ENCODE assay signal across 17 cellular contexts in the genomic region with DNA sequence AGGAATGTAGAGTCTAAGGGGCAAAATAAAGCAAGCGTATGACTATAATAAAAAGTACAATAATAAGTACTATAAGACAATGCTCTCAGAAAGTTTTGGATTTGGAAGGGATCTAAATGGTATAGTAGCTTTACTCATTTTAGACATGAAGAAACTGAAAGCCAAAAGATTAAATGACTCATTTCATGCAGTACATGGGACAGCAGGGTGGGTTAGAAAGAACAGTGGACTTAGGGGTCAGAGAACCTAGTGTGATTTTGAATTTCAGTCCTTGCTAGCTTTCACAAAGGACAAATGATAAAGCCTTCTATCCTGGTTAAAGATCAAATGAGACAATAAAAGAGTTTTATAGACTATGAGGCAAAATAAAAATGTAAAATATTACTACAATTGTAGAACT. TPM values are rescaled to one million over a fixed set of nuclear protein-coding genes. Genes with fewer than 3 reads are reported as not detected.
A peak's percentile ranks its signal among the peaks of the same experiment; 100 is the strongest.
DNase-seq lines count a peak whose midpoint lies in the region; ATAC-seq and TF ChIP-seq lines count a peak whose summit lies in the region.
"Had no signal": no experiment of that assay in that cellular context is flagged by ENCODE, and none has a peak within 500 bp of the region (broad histone marks: within the 10 kb centered on the region; RNA-seq: fewer than 3 reads in every experiment).

No MANE protein-coding gene starts in this region.

- peak; percentile 86 for ATAC-seq in GM18870 (IDR thresholded peaks at IDR 0.05; ENCODE audit: unreplicated experiment)
- peak; percentile 83 for ATAC-seq in GM21619 (IDR thresholded peaks at IDR 0.05; ENCODE audit: unreplicated experiment)
- ATAC-seq in HG03095 (IDR thresholded peaks at IDR 0.05; ENCODE audit: unreplicated experiment), result peak; percentile 53

- peak; percentile 23 for DNase-seq in GM10248 (ENCODE audit: extremely low spot score)
- DNase-seq in DMS79 (lab: John Stamatoyannopoulos, UW), result no peak
- DNase-seq in occipital lobe (lab: John Stamatoyannopoulos, UW), result no peak
- no peak for DNase-seq in NCI-H510A treated with DMSO at 0.1 percent for 48 hours (lab: John Stamatoyannopoulos, UW)
- no peak for DNase-seq in epidermal melanocyte (ENCODE audit: insufficient read length, low spot score)
- DNase-seq: activated naive CD4-positive, alpha-beta T cell treated with anti-CD3 and anti-CD28 coated beads, Interleukin-2, amount 10 ng/mL, durations not matched to agents 7 days and 5 days; brain microvascular endothelial cell; CD8-positive, alpha-beta memory T cell; left ventricle myocardium inferior; NCI-H1694 treated with DMSO at 0.1 percent for 48 hours; NCI-H524 treated with DMSO at 0.1 percent for 48 hours; substantia nigra; WERI-Rb-1 had no signal

- CTCF ChIA-PET in GM10248 (lab: Yijun Ruan, JAX), result interaction anchor here (0.8 kb wide), 1 partner anchor 17 kb away, joined by 3 read pairs; no protein-coding TSS in a partner anchor

- no peak for TF ChIP-seq CTCF in GM10248 (IDR thresholded peaks at IDR 0.05; ENCODE audit: control extremely low read depth, extremely low read depth, low read depth, missing control alignments)

- POLR2A ChIA-PET in GM10248 (lab: Yijun Ruan, JAX), result no interaction called here

RNA-seq across cellular contexts. Expression of gene LEMD3, which starts 6.8 kb away (rescaled TPM):
- 89.8 TPM for total RNA-seq in occipital lobe

RNA-seq across cellular contexts. Expression of gene WIF1, which starts 41.5 kb away (rescaled TPM):
- total RNA-seq in occipital lobe, result 4.1 TPM
- total RNA-seq: CD8-positive, alpha-beta memory T cell; HT-29; left ventricle myocardium inferior had no signal
